ENCODE assay signal across 1 cellular context in the genomic region with DNA sequence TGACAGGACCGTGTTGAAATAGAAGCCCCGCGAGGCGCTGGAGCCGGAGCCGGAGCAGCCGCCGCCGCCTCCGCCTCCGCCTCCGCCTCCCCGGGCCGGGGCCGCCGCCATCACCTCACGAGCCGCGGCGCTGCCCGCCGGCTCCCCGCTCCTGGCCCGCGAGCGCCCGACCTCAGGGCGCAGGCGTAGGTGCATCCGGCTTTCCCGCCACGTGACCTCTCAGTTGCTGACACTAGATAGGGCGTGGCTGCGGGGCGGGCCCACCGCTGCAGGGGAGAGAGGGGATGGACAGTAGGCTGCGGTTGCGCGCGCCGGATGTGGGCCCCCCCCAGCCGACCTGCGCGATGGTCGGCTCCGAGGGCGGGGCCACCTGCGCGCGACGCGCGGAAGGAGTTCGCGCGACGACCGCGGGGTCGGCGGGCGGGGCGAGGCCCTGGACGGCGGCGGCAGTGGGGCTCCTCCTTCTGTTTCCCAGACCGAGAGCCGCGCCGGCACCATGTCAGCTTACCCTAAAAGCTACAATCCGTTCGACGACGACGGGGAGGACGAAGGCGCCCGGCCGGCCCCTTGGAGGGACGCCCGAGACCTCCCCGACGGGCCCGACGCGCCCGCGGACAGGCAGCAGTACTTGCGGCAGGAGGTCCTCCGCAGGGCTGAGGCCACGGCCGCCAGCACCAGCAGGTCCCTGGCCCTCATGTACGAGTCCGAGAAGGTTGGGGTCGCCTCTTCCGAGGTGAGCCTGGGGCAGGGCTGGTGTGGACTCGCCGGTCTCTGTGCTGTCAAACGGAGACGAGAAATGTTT.
A peak's percentile ranks its signal among the peaks of the same experiment; 100 is the strongest.
TF ChIP-seq lines count a peak whose summit lies in the region.

A gene (minus strand): TSS at position 197 of the 802 bp plus-strand sequence. CDS start 86 bp downstream, at position 111.
A gene (plus strand): TSS at position 393 of the 802 bp plus-strand sequence. CDS start 104 bp downstream, at position 497.

TF ChIP-seq in HepG2, 621 proteins besides CTCF, POLR2A, EP300 and RAD21 (continued from another document and continues in another):
- TF ChIP-seq, protein P1, sequence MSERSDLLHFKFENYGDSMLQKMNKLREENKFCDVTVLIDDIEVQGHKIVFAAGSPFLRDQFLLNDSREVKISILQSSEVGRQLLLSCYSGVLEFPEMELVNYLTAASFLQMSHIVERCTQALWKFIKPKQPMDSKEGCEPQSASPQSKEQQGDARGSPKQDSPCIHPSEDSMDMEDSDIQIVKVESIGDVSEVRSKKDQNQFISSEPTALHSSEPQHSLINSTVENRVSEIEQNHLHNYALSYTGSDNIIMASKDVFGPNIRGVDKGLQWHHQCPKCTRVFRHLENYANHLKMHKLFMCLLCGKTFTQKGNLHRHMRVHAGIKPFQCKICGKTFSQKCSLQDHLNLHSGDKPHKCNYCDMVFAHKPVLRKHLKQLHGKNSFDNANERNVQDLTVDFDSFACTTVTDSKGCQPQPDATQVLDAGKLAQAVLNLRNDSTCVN (CRISPR knock-in tag; IDR thresholded peaks at IDR 0.05; ENCODE audit: borderline replicate concordance): no peak
- TF ChIP-seq, protein P2, sequence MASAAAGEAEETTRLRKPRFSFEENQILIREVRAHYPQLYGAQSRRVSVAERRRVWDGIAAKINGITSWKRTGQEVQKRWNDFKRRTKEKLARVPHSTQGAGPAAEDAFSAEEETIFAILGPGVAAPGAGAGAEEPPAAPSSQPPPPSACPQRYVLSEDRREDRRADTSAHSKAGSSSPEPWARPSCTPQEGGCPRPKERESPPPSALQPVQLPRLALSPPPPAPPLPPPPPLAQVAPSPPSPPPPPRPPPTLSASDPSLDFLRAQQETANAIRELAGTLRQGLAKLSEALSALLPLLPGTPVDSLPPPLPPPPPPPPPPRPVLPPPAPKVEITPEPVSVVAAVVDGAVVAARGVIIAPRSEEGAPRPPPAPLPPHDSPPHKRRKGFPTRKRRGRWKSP (CRISPR knock-in tag; IDR thresholded peaks at IDR 0.05): peak; percentile 66; the same call in 1 of the 2 replicates
- TF ChIP-seq RFX5 (IDR thresholded peaks at IDR 0.05; ENCODE audit: low read depth, low read length): peak; percentile 34; the same call in 1 of the 2 replicates
- TF ChIP-seq ZSCAN25 (CRISPR knock-in tag; IDR thresholded peaks at IDR 0.05): peak; percentile 47; the same call in 1 of the 2 replicates
- no peak for TF ChIP-seq RELA (CRISPR knock-in tag; IDR thresholded peaks at IDR 0.05)
- no peak for TF ChIP-seq ZFYVE20 (CRISPR knock-in tag; IDR thresholded peaks at IDR 0.05; ENCODE audit: borderline replicate concordance, low read depth)
- TF ChIP-seq, protein P3, sequence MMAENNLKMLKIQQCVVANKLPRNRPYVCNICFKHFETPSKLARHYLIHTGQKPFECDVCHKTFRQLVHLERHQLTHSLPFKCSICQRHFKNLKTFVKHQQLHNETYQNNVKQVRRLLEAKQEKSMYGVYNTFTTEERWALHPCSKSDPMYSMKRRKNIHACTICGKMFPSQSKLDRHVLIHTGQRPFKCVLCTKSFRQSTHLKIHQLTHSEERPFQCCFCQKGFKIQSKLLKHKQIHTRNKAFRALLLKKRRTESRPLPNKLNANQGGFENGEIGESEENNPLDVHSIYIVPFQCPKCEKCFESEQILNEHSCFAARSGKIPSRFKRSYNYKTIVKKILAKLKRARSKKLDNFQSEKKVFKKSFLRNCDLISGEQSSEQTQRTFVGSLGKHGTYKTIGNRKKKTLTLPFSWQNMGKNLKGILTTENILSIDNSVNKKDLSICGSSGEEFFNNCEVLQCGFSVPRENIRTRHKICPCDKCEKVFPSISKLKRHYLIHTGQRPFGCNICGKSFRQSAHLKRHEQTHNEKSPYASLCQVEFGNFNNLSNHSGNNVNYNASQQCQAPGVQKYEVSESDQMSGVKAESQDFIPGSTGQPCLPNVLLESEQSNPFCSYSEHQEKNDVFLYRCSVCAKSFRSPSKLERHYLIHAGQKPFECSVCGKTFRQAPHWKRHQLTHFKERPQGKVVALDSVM (CRISPR knock-in tag; IDR thresholded peaks at IDR 0.05): peak; percentile 75
- TF ChIP-seq, protein P4, sequence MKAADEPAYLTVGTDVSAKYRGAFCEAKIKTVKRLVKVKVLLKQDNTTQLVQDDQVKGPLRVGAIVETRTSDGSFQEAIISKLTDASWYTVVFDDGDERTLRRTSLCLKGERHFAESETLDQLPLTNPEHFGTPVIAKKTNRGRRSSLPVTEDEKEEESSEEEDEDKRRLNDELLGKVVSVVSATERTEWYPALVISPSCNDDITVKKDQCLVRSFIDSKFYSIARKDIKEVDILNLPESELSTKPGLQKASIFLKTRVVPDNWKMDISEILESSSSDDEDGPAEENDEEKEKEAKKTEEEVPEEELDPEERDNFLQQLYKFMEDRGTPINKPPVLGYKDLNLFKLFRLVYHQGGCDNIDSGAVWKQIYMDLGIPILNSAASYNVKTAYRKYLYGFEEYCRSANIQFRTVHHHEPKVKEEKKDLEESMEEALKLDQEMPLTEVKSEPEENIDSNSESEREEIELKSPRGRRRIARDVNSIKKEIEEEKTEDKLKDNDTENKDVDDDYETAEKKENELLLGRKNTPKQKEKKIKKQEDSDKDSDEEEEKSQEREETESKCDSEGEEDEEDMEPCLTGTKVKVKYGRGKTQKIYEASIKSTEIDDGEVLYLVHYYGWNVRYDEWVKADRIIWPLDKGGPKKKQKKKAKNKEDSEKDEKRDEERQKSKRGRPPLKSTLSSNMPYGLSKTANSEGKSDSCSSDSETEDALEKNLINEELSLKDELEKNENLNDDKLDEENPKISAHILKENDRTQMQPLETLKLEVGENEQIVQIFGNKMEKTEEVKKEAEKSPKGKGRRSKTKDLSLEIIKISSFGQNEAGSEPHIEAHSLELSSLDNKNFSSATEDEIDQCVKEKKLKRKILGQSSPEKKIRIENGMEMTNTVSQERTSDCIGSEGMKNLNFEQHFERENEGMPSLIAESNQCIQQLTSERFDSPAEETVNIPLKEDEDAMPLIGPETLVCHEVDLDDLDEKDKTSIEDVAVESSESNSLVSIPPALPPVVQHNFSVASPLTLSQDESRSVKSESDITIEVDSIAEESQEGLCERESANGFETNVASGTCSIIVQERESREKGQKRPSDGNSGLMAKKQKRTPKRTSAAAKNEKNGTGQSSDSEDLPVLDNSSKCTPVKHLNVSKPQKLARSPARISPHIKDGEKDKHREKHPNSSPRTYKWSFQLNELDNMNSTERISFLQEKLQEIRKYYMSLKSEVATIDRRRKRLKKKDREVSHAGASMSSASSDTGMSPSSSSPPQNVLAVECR (CRISPR knock-in tag; IDR thresholded peaks at IDR 0.05; ENCODE audit: borderline replicate concordance): peak; percentile 86
- peak; percentile 23; the same call in 1 of the 2 replicates for TF ChIP-seq SIN3B (IDR thresholded peaks at IDR 0.05; ENCODE audit: low read length)
- TF ChIP-seq FOSL2 (CRISPR knock-in tag; IDR thresholded peaks at IDR 0.05): peak; percentile 12; the same call in 1 of the 2 replicates
- no peak for TF ChIP-seq HNRNPH1 (optimal IDR thresholded peaks at IDR 0.05; ENCODE audit: low read depth, low read length)
- TF ChIP-seq, protein P5, sequence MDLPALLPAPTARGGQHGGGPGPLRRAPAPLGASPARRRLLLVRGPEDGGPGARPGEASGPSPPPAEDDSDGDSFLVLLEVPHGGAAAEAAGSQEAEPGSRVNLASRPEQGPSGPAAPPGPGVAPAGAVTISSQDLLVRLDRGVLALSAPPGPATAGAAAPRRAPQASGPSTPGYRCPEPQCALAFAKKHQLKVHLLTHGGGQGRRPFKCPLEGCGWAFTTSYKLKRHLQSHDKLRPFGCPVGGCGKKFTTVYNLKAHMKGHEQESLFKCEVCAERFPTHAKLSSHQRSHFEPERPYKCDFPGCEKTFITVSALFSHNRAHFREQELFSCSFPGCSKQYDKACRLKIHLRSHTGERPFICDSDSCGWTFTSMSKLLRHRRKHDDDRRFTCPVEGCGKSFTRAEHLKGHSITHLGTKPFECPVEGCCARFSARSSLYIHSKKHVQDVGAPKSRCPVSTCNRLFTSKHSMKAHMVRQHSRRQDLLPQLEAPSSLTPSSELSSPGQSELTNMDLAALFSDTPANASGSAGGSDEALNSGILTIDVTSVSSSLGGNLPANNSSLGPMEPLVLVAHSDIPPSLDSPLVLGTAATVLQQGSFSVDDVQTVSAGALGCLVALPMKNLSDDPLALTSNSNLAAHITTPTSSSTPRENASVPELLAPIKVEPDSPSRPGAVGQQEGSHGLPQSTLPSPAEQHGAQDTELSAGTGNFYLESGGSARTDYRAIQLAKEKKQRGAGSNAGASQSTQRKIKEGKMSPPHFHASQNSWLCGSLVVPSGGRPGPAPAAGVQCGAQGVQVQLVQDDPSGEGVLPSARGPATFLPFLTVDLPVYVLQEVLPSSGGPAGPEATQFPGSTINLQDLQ (CRISPR knock-in tag; IDR thresholded peaks at IDR 0.05): no peak
- TF ChIP-seq ZNF713 (CRISPR knock-in tag; IDR thresholded peaks at IDR 0.05): peak; percentile 66; the same call in 1 of the 2 replicates
- no peak for TF ChIP-seq ZNF703 (CRISPR knock-in tag; IDR thresholded peaks at IDR 0.05; ENCODE audit: borderline replicate concordance)
- TF ChIP-seq ZNF7 (CRISPR knock-in tag; IDR thresholded peaks at IDR 0.05): no peak
- no peak for TF ChIP-seq KDM6A (CRISPR knock-in tag; IDR thresholded peaks at IDR 0.05; ENCODE audit: low read depth)
- no peak for TF ChIP-seq ZNF383 (CRISPR knock-in tag; IDR thresholded peaks at IDR 0.05; ENCODE audit: borderline replicate concordance)
- peak; percentile 57; the same call in 1 of the 2 replicates for TF ChIP-seq POLR2AphosphoS5 (IDR thresholded peaks at IDR 0.05; ENCODE audit: low read depth, low read length)
- TF ChIP-seq SUZ12 (IDR thresholded peaks at IDR 0.05; ENCODE audit: low read depth, low read length): no peak
- peak; percentile 27; the same call in 1 of the 2 replicates for TF ChIP-seq ZNF124 (CRISPR knock-in tag; IDR thresholded peaks at IDR 0.05)
- 0 out of 2 replicates have a peak, but pooled peaks have one; percentile 79 for TF ChIP-seq ZNF34 (CRISPR knock-in tag; IDR thresholded peaks at IDR 0.05; ENCODE audit: borderline replicate concordance)
- TF ChIP-seq PHF20 (CRISPR knock-in tag; IDR thresholded peaks at IDR 0.05): peak; percentile 62
- peak; percentile 80 for TF ChIP-seq CHD2 (IDR thresholded peaks at IDR 0.05; ENCODE audit: low read depth, low read length)
- no peak for TF ChIP-seq FOXA1 (IDR thresholded peaks at IDR 0.05)
- TF ChIP-seq FOXA1 (CRISPR knock-in tag; IDR thresholded peaks at IDR 0.05): peak; percentile 66
- TF ChIP-seq, protein P6, sequence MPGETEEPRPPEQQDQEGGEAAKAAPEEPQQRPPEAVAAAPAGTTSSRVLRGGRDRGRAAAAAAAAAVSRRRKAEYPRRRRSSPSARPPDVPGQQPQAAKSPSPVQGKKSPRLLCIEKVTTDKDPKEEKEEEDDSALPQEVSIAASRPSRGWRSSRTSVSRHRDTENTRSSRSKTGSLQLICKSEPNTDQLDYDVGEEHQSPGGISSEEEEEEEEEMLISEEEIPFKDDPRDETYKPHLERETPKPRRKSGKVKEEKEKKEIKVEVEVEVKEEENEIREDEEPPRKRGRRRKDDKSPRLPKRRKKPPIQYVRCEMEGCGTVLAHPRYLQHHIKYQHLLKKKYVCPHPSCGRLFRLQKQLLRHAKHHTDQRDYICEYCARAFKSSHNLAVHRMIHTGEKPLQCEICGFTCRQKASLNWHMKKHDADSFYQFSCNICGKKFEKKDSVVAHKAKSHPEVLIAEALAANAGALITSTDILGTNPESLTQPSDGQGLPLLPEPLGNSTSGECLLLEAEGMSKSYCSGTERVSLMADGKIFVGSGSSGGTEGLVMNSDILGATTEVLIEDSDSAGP (CRISPR knock-in tag; IDR thresholded peaks at IDR 0.05; ENCODE audit: borderline replicate concordance): peak; percentile 65; the same call in 1 of the 2 replicates
- TF ChIP-seq SPEN (CRISPR knock-in tag; IDR thresholded peaks at IDR 0.05; ENCODE audit: low read depth): peak; percentile 62; the same call in 1 of the 2 replicates
- TF ChIP-seq GATAD1 (CRISPR knock-in tag; IDR thresholded peaks at IDR 0.05): peak; percentile 69; the same call in 1 of the 2 replicates
- TF ChIP-seq SMAD9 (CRISPR knock-in tag; IDR thresholded peaks at IDR 0.05): no peak
- TF ChIP-seq SP4 (CRISPR knock-in tag; IDR thresholded peaks at IDR 0.05): peak; percentile 57; the same call in 1 of the 2 replicates
- TF ChIP-seq ZNF777 (CRISPR knock-in tag; IDR thresholded peaks at IDR 0.05): peak; percentile 100
- TF ChIP-seq IRF2 (CRISPR knock-in tag; IDR thresholded peaks at IDR 0.05): no peak
- TF ChIP-seq SP2 (CRISPR knock-in tag; IDR thresholded peaks at IDR 0.05): peak; percentile 30
- no peak for TF ChIP-seq ZNF24 (IDR thresholded peaks at IDR 0.05)
- TF ChIP-seq, protein P7, sequence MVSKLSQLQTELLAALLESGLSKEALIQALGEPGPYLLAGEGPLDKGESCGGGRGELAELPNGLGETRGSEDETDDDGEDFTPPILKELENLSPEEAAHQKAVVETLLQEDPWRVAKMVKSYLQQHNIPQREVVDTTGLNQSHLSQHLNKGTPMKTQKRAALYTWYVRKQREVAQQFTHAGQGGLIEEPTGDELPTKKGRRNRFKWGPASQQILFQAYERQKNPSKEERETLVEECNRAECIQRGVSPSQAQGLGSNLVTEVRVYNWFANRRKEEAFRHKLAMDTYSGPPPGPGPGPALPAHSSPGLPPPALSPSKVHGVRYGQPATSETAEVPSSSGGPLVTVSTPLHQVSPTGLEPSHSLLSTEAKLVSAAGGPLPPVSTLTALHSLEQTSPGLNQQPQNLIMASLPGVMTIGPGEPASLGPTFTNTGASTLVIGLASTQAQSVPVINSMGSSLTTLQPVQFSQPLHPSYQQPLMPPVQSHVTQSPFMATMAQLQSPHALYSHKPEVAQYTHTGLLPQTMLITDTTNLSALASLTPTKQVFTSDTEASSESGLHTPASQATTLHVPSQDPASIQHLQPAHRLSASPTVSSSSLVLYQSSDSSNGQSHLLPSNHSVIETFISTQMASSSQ (IDR thresholded peaks at IDR 0.05; ENCODE audit: low read depth): no peak
- TF ChIP-seq, protein P7 (CRISPR knock-in tag; IDR thresholded peaks at IDR 0.05; ENCODE audit: borderline replicate concordance): 0 out of 2 replicates have a peak, but pooled peaks have one; percentile 44
- TF ChIP-seq, protein P8, sequence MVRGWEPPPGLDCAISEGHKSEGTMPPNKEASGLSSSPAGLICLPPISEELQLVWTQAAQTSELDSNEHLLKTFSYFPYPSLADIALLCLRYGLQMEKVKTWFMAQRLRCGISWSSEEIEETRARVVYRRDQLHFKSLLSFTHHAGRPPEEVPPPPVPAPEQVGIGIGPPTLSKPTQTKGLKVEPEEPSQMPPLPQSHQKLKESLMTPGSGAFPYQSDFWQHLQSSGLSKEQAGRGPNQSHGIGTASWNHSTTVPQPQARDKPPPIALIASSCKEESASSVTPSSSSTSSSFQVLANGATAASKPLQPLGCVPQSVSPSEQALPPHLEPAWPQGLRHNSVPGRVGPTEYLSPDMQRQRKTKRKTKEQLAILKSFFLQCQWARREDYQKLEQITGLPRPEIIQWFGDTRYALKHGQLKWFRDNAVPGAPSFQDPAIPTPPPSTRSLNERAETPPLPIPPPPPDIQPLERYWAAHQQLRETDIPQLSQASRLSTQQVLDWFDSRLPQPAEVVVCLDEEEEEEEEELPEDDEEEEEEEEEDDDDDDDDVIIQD (CRISPR knock-in tag; IDR thresholded peaks at IDR 0.05; ENCODE audit: low read depth): peak; percentile 32; the same call in 1 of the 2 replicates
